In the genomic region with DNA sequence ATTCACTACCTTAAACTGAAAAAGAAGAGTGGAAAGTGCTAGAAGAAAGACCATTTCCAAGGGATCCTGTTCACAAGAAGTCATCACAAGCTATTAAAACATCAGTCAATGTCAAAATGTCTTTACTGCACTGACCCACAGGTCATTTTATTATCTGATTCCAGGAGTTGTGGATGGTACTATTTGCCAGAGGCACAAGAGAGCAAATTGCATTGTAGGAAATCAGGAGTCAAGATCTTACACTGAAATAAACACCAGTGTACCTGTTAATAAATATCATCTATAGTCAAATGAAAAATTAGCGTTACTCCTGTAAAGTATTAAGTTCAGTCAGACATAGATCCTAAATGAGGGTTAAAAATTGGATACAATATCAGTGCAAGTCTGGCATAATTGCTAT, we compare ENCODE assay signal across 22 cellular contexts.
"Had no signal": no experiment of that assay in that cellular context is flagged by ENCODE, and none has a peak within 500 bp of the region (broad histone marks: within the 10 kb centered on the region; RNA-seq: fewer than 3 reads in every experiment).

No MANE protein-coding gene starts in this region.

- H3K27ac ChIP-seq: coronary artery, dorsolateral prefrontal cortex, esophagus muscularis mucosa, foreskin keratinocyte, gastroesophageal sphincter, heart left ventricle, hepatocyte, left lung, lower lobe of right lung had no signal

- ATAC-seq: foreskin keratinocyte, gastroesophageal sphincter, heart left ventricle, left colon, left lung, left ventricle myocardium superior, lower lobe of right lung, mucosa of descending colon had no signal

- H3K9me3 ChIP-seq: esophagus muscularis mucosa, gastroesophageal sphincter, heart left ventricle, lower lobe of right lung, mucosa of descending colon had no signal

- H3K4me2 ChIP-seq: hepatocyte had no signal

- H3K4me3 ChIP-seq: coronary artery, dorsolateral prefrontal cortex, esophagus muscularis mucosa, gastroesophageal sphincter, heart left ventricle, hepatocyte, left lung, lower lobe of right lung, mucosa of descending colon had no signal

- H3K79me2 ChIP-seq: hepatocyte had no signal

- H3K4me1 ChIP-seq: foreskin keratinocyte, gastroesophageal sphincter, heart left ventricle, left lung, lower lobe of right lung had no signal

- DNase-seq: dermis blood vessel endothelial cell; dorsolateral prefrontal cortex; effector CD4-positive, alpha-beta T cell; effector memory CD4-positive, alpha-beta T cell; foreskin keratinocyte; heart left ventricle; hypothalamus; immature natural killer cell; islet precursor cell; kidney; kidney glomerular epithelial cell; left colon; left lung; left ventricle myocardium superior; lower lobe of right lung; mesenchymal stem cell; mucosa of descending colon; naive B cell had no signal

- H3K27me3 ChIP-seq: dorsolateral prefrontal cortex, esophagus muscularis mucosa, foreskin keratinocyte, gastroesophageal sphincter, heart left ventricle, hepatocyte, left lung had no signal

- H2AFZ ChIP-seq: hepatocyte had no signal

- H3K36me3 ChIP-seq: esophagus muscularis mucosa, gastroesophageal sphincter, heart left ventricle, left lung, lower lobe of right lung had no signal
